Comparison of ENCODE assay signal across 14 cellular contexts in the genomic region with DNA sequence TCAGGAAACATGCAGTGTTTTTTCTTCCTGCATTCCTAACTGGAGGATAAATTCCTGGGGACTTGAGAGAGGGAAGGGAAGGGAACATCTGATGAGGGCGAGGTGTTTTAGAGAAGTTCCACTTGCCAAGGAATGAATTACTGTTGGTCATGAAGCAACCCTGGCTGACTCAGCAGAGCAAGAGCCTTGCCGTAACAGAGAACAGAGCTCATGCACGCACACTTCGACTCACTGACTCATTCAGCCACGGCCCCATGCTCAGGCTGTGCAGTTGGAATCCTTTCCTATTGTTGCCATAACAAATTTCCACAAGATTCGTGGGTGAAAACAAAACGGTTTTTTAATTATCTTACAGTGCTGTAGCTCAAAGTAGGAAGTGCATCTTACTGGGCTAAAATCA. TPM values are rescaled to one million over a fixed set of nuclear protein-coding genes. Genes with fewer than 3 reads are reported as not detected.
"Had no signal": no experiment of that assay in that cellular context is flagged by ENCODE, and none has a peak within 500 bp of the region (broad histone marks: within the 10 kb centered on the region; RNA-seq: fewer than 3 reads in every experiment).

No MANE protein-coding gene starts in this region.

RNA-seq across cellular contexts. Expression of a gene that starts 7.1 kb away (rescaled TPM):
- total RNA-seq: activated B cell treated with CpG ODN at 0.5 μM for 24 hours; activated CD4-positive, alpha-beta memory T cell treated with anti-CD3 and anti-CD28 coated beads for 36 hours; activated naive CD4-positive, alpha-beta T cell treated with anti-CD3 and anti-CD28 coated beads for 36 hours; activated T-helper 1 cell treated with anti-CD3 and anti-CD28 coated beads, Interleukin-12 subunit alpha, Interleukin-12 subunit beta, Interleukin-2, Interleukin-4 antibody, amounts not matched to agents 30 ng/mL and 10 ng/mL and 1 ng/mL, durations not matched to agents 14 hours and 24 hours and 36 hours; adrenal gland; astrocyte; body of pancreas; breast epithelium; K562; PC-3; Peyer's patch; SJSA1 had no signal

RNA-seq across cellular contexts. Expression of a gene that starts 9.1 kb away (rescaled TPM):
- total RNA-seq: activated B cell treated with CpG ODN at 0.5 μM for 24 hours; activated CD4-positive, alpha-beta memory T cell treated with anti-CD3 and anti-CD28 coated beads for 36 hours; activated naive CD4-positive, alpha-beta T cell treated with anti-CD3 and anti-CD28 coated beads for 36 hours; activated T-helper 1 cell treated with anti-CD3 and anti-CD28 coated beads, Interleukin-12 subunit alpha, Interleukin-12 subunit beta, Interleukin-2, Interleukin-4 antibody, amounts not matched to agents 30 ng/mL and 10 ng/mL and 1 ng/mL, durations not matched to agents 14 hours and 24 hours and 36 hours; astrocyte; body of pancreas; K562; PC-3; Peyer's patch; SJSA1 had no signal

RNA-seq across cellular contexts. Expression of a gene that starts 21.9 kb away (rescaled TPM):
- total RNA-seq: activated B cell treated with CpG ODN at 0.5 μM for 24 hours; activated CD4-positive, alpha-beta memory T cell treated with anti-CD3 and anti-CD28 coated beads for 36 hours; activated naive CD4-positive, alpha-beta T cell treated with anti-CD3 and anti-CD28 coated beads for 36 hours; activated T-cell treated with anti-CD3 and anti-CD28 coated beads, Interleukin-2, amount 50 U/mL, for 4 hours; astrocyte; body of pancreas; K562; PC-3; SJSA1 had no signal

RNA-seq across cellular contexts. Expression of a gene that starts 24.9 kb away (rescaled TPM):
- total RNA-seq: activated B cell treated with CpG ODN at 0.5 μM for 24 hours, adrenal gland, astrocyte, body of pancreas, breast epithelium, K562, PC-3, Peyer's patch, SJSA1 had no signal

RNA-seq across cellular contexts. Expression of a gene that starts 48.7 kb away (rescaled TPM):
- total RNA-seq: activated CD4-positive, alpha-beta memory T cell treated with anti-CD3 and anti-CD28 coated beads for 36 hours; activated naive CD4-positive, alpha-beta T cell treated with anti-CD3 and anti-CD28 coated beads for 36 hours; activated naive CD4-positive, alpha-beta T cell treated with anti-CD3 and anti-CD28 coated beads, Interleukin-2, amount 50 U/mL, for 72 hours; activated T-cell treated with anti-CD3 and anti-CD28 coated beads, Interleukin-2, amount 50 U/mL, for 4 hours; activated T-helper 1 cell treated with anti-CD3 and anti-CD28 coated beads, Interleukin-12 subunit alpha, Interleukin-12 subunit beta, Interleukin-2, Interleukin-4 antibody, amounts not matched to agents 30 ng/mL and 10 ng/mL and 1 ng/mL, durations not matched to agents 14 hours and 24 hours and 36 hours; astrocyte; body of pancreas; K562; PC-3; Peyer's patch; SJSA1 had no signal
